ENCODE assay signal across 8 cellular contexts in genomic region chr1:40037254-40037653, GRCh38. TPM values are rescaled to one million over a fixed set of nuclear protein-coding genes. Genes with fewer than 3 reads are reported as not detected.
A peak's percentile ranks its signal among the peaks of the same experiment; 100 is the strongest.
DNase-seq lines count a peak whose midpoint lies in the region; ATAC-seq and TF ChIP-seq lines count a peak whose summit lies in the region.
"Not testable (repeated sequence)": the region's sequence is repeated elsewhere in the genome, so short reads cannot be mapped to it uniquely, and the experiment has no call there.

No MANE protein-coding gene starts in this region.

- H3K9me2 ChIP-seq in SK-N-SH: not testable (repeated sequence)

- peak overlapping the region; percentile 95 for H3K27ac Mint-ChIP-seq in CD4-positive, alpha-beta T cell
- peak overlapping the region in 6 of 9 donors; percentile 74 to 98 (median 82) for H3K27ac Mint-ChIP-seq in naive thymus-derived CD4-positive, alpha-beta T cell

- H3K36me3 ChIP-seq in SK-N-SH (replicated peaks in 1 of 2; ENCODE audit: control insufficient read depth in 1 of 2, insufficient read depth in 2 of 2, low read length in 1 of 2); adrenal gland (replicated peaks in 1 of 2); heart left ventricle; naive thymus-derived CD4-positive, alpha-beta T cell (ENCODE audit: control insufficient read depth in 2 of 3, insufficient read depth in 3 of 3, low read length in 3 of 3); sigmoid colon; tibial artery: not testable (repeated sequence)

- not testable (repeated sequence) for H3K9me3 Mint-ChIP-seq in CD4-positive, alpha-beta T cell; naive thymus-derived CD4-positive, alpha-beta T cell

- H3F3A ChIP-seq in SK-N-SH (replicated peaks; ENCODE audit: insufficient read depth): peaks cover 17% of the 10 kb centered on the region

- H3K79me2 ChIP-seq in SK-N-SH (ENCODE audit: insufficient read depth): peaks cover 21% of the 10 kb centered on the region

- H3K9ac ChIP-seq in SK-N-SH: 0 out of 2 replicates have a peak overlapping the region, but pooled peaks have one; percentile 5

- H3K27ac ChIP-seq in CD4-positive, alpha-beta T cell (ENCODE audit: low read depth, low read length): not testable (repeated sequence)
- peak overlapping the region; percentile 87 to 92 for H3K27ac ChIP-seq in SK-N-SH (ENCODE audit: low read depth in 2 of 2, low read length in 1 of 2)
- peak overlapping the region in 4 of 5 donors; percentile 64 to 72 (median 68) for H3K27ac ChIP-seq in adrenal gland
- H3K27ac ChIP-seq in coronary artery: peak overlapping the region; percentile 70 to 84
- H3K27ac ChIP-seq in heart left ventricle: peak overlapping the region; percentile 26 to 99 (median 72)
- H3K27ac ChIP-seq in naive thymus-derived CD4-positive, alpha-beta T cell (ENCODE audit: low read depth, low read length): peak overlapping the region; percentile 8
- peak overlapping the region; percentile 67 to 100 (median 100) for H3K27ac ChIP-seq in sigmoid colon
- peak overlapping the region; percentile 68 to 96 for H3K27ac ChIP-seq in tibial artery

- peaks cover 13% of the 10 kb centered on the region for H4K20me1 ChIP-seq in SK-N-SH (ENCODE audit: insufficient read depth)

- CTCF ChIA-PET in CD4-positive, alpha-beta T cell (lab: Charles Lee); naive thymus-derived CD4-positive, alpha-beta T cell (lab: Charles Lee): not testable (repeated sequence)
- CTCF ChIA-PET in SK-N-SH (lab: Yijun Ruan, JAX): interaction anchor here (1.1 kb wide), 1 partner anchor 41 kb away, joined by 3 read pairs; no protein-coding TSS in a partner anchor

- H3K9me3 ChIP-seq in CD4-positive, alpha-beta T cell (ENCODE audit: control insufficient read depth, low read length); SK-N-SH; adrenal gland (replicated peaks in 1 of 3); heart left ventricle; naive thymus-derived CD4-positive, alpha-beta T cell (ENCODE audit: control insufficient read depth in 2 of 3, low read length in 3 of 3); sigmoid colon; tibial artery: not testable (repeated sequence)

- peaks cover 28% of the 10 kb centered on the region for H3K36me3 Mint-ChIP-seq in CD4-positive, alpha-beta T cell (ENCODE audit: low read depth)
- H3K36me3 Mint-ChIP-seq in naive thymus-derived CD4-positive, alpha-beta T cell: peaks cover 3 to 23% (median 11%) of the 10 kb centered on the region in 5 donors

- peak overlapping the region; percentile 72 for H3K4me2 ChIP-seq in SK-N-SH

- peak overlapping the region; percentile 18 for H3K4me3 Mint-ChIP-seq in CD4-positive, alpha-beta T cell
- peak overlapping the region in 3 of 10 donors; percentile 30 to 36 (median 32) for H3K4me3 Mint-ChIP-seq in naive thymus-derived CD4-positive, alpha-beta T cell

- not testable (repeated sequence) for TF ChIP-seq RAD21 in SK-N-SH (IDR thresholded peaks at IDR 0.05; ENCODE audit: low read length)

- H3K4me3 ChIP-seq in SK-N-SH (ENCODE audit: low read depth in 2 of 2, low read length in 1 of 2); adrenal gland; coronary artery; heart left ventricle; naive thymus-derived CD4-positive, alpha-beta T cell (ENCODE audit: low read length); sigmoid colon; tibial artery: not testable (repeated sequence)

- not testable (repeated sequence) for TF ChIP-seq POLR2A in adrenal gland (IDR thresholded peaks at IDR 0.05); heart left ventricle (IDR thresholded peaks at IDR 0.05); sigmoid colon (IDR thresholded peaks at IDR 0.05)

- TF ChIP-seq EP300 in SK-N-SH (IDR thresholded peaks at IDR 0.05; ENCODE audit: borderline replicate concordance in 1 of 2, low read depth in 1 of 2, low read length in 1 of 2); sigmoid colon (IDR thresholded peaks at IDR 0.05): not testable (repeated sequence)

- intact Hi-C loops in CD4-positive, alpha-beta T cell (cut with DNase I, micrococcal nuclease): loop anchor here (5.0 to 10.0 kb wide), 2 partner anchors 62 to 300 kb away; partner anchors contain the start of gene PPIE (in 1 of the 2)
- intact Hi-C loops in adrenal gland (cut with DNase I); tibial artery (cut with DNase I; ENCODE audit: low total_unique reads): not testable (repeated sequence)
- intact Hi-C loops in heart left ventricle (cut with DNase I): loop anchor here in 2 of 10 donors (10.0 kb wide), 1 partner anchor 62 kb away; no protein-coding TSS in a partner anchor
- intact Hi-C loops in naive thymus-derived CD4-positive, alpha-beta T cell (cut with micrococcal nuclease): loop anchor here in 1 of 2 donors (10.0 kb wide), 1 partner anchor 302 kb away; the partner anchor contains the start of gene PPIE
- intact Hi-C loops in sigmoid colon (cut with DNase I): loop anchor here (5.0 kb wide), 1 partner anchor 460 kb away; the partner anchor contains the start of gene PABPC4

- peaks cover 82% of the 10 kb centered on the region for H3K4me1 Mint-ChIP-seq in CD4-positive, alpha-beta T cell (ENCODE audit: low read depth)
- peaks cover 37 to 82% (median 68%) of the 10 kb centered on the region in 7 donors for H3K4me1 Mint-ChIP-seq in naive thymus-derived CD4-positive, alpha-beta T cell

- not testable (repeated sequence) for H3K27me3 Mint-ChIP-seq in CD4-positive, alpha-beta T cell; naive thymus-derived CD4-positive, alpha-beta T cell

- peaks cover 7 to 22% of the 10 kb centered on the region in 2 experiments for H3K4me1 ChIP-seq in SK-N-SH (ENCODE audit: control insufficient read depth in 1 of 2, insufficient read depth in 2 of 2, low read depth in 1 of 2, low read length in 1 of 2)
- H3K4me1 ChIP-seq in adrenal gland (replicated peaks in 1 of 2): peaks cover 15 to 41% of the 10 kb centered on the region in 2 donors
- H3K4me1 ChIP-seq in heart left ventricle: peaks cover 16 to 75% (median 45%) of the 10 kb centered on the region in 12 donors
- peaks cover 41 to 64% of the 10 kb centered on the region in 2 donors for H3K4me1 ChIP-seq in naive thymus-derived CD4-positive, alpha-beta T cell (ENCODE audit: control insufficient read depth in 2 of 2, insufficient read depth in 2 of 2, low read length in 2 of 2)
- peaks cover 0 to 56% (median 45%) of the 10 kb centered on the region in 4 donors for H3K4me1 ChIP-seq in sigmoid colon
- H3K4me1 ChIP-seq in tibial artery: peaks cover 0 to 40% (median 37%) of the 10 kb centered on the region in 4 donors

- POLR2A ChIA-PET in CD4-positive, alpha-beta T cell (lab: Charles Lee); SK-N-SH (lab: Yijun Ruan, JAX): not testable (repeated sequence)
- POLR2A ChIA-PET in naive thymus-derived CD4-positive, alpha-beta T cell (lab: Charles Lee): interaction anchor here (0.9 to 17.8 kb wide), 2 partner anchors 27 to 363 kb away, joined by 3 to 306 read pairs; no protein-coding TSS in a partner anchor

- ATAC-seq in CD4-positive, alpha-beta T cell (ENCODE audit: poor library complexity); heart left ventricle; naive thymus-derived CD4-positive, alpha-beta T cell: not testable (repeated sequence)

- H3K27me3 ChIP-seq in CD4-positive, alpha-beta T cell (ENCODE audit: control insufficient read depth, insufficient read depth, low read length); SK-N-SH (ENCODE audit: insufficient read depth); adrenal gland; heart left ventricle; naive thymus-derived CD4-positive, alpha-beta T cell (ENCODE audit: control insufficient read depth in 2 of 2, insufficient read depth in 2 of 2, low read length in 2 of 2); sigmoid colon; tibial artery: not testable (repeated sequence)

- H2AFZ ChIP-seq in SK-N-SH (ENCODE audit: low read depth): not testable (repeated sequence)

- not testable (repeated sequence) for DNase-seq in CD4-positive, alpha-beta T cell; SK-N-SH; adrenal gland; coronary artery (ENCODE audit: low spot score); heart left ventricle; naive thymus-derived CD4-positive, alpha-beta T cell; sigmoid colon; tibial artery

- not testable (repeated sequence) for TF ChIP-seq CTCF in CD4-positive, alpha-beta T cell (IDR thresholded peaks at IDR 0.05); SK-N-SH (IDR thresholded peaks at IDR 0.05); adrenal gland (IDR thresholded peaks at IDR 0.05); coronary artery (IDR thresholded peaks at IDR 0.05); heart left ventricle (IDR thresholded peaks at IDR 0.05); sigmoid colon (IDR thresholded peaks at IDR 0.05); tibial artery (IDR thresholded peaks at IDR 0.05)

- WGBS in SK-N-SH (ENCODE audit: low lambda C conversion rate): 94% methylated on average over 8 of the region's 8 CpGs
- WGBS in adrenal gland, 4 donors: 81 to 94% (median 88%) methylated on average over 7 to 8 of the region's 8 CpGs
- 87 to 96% (median 92%) methylated on average over 8 of the region's 8 CpGs for WGBS in heart left ventricle, 4 donors
- WGBS in sigmoid colon, 2 donors: 89 to 94% methylated on average over 8 of the region's 8 CpGs

RNA-seq across cellular contexts. Expression of gene CAP1, which starts 3.3 kb away (rescaled TPM):
- 100 to 1,000 TPM; 121 to 126 TPM for total RNA-seq in CD4-positive, alpha-beta T cell
- polyA plus RNA-seq in SK-N-SH (2012; rRNA removed) (244 and 330 TPM in 2 replicates), adrenal gland (100 to 1,000 TPM in 1 of 3 donors, 10 to 100 TPM in 2; 59.9 to 234 (median 62.5) TPM), heart left ventricle (100 to 1,000 TPM in 1 of 2 donors, 10 to 100 TPM in 1; 23.8 to 118 TPM), sigmoid colon (100 to 1,000 TPM; 286 to 412 (median 346) TPM)
- 301 and 309 TPM in 2 replicates for polyA plus RNA-seq in SK-N-SH (2012; cell fraction: cytosol; rRNA removed)
- polyA plus RNA-seq in SK-N-SH (2012; cell fraction: nucleus; rRNA removed): 130 and 274 TPM in 2 replicates
- total RNA-seq in adrenal gland (100 to 1,000 TPM; 167 to 304 (median 217) TPM), heart left ventricle (100 to 1,000 TPM in 3 of 9 donors, 10 to 100 TPM in 6; 52.1 to 249 (median 69.9) TPM), sigmoid colon (100 to 1,000 TPM; 177 to 234 (median 231) TPM)
- total RNA-seq in naive thymus-derived CD4-positive, alpha-beta T cell: 100 to 1,000 TPM; 176 to 683 (median 282) TPM
- polyA plus RNA-seq in naive thymus-derived CD4-positive, alpha-beta T cell: 100 to 1,000 TPM; 519 to 668 TPM

RNA-seq across cellular contexts. Expression of gene PPT1, which starts 59.8 kb away (rescaled TPM):
- 10 to 100 TPM; 31.9 to 34.5 TPM for total RNA-seq in CD4-positive, alpha-beta T cell
- polyA plus RNA-seq in SK-N-SH (2012; rRNA removed) (26.0 and 37.6 TPM in 2 replicates), adrenal gland (100 to 1,000 TPM in 1 of 3 donors, 10 to 100 TPM in 2; 55.3 to 136 (median 59.4) TPM), heart left ventricle (10 to 100 TPM; 32.0 to 47.9 TPM), sigmoid colon (10 to 100 TPM; 10.2 to 76.3 (median 54.9) TPM)
- 37.4 and 38.5 TPM in 2 replicates for polyA plus RNA-seq in SK-N-SH (2012; cell fraction: cytosol; rRNA removed)
- polyA plus RNA-seq in SK-N-SH (2012; cell fraction: nucleus; rRNA removed): 11.1 and 21.7 TPM in 2 replicates
- total RNA-seq in adrenal gland (100 to 1,000 TPM in 2 of 8 donors, 10 to 100 TPM in 6; 72.1 to 112 (median 80.8) TPM), heart left ventricle (100 to 1,000 TPM in 1 of 9 donors, 10 to 100 TPM in 8; 22.8 to 106 (median 38.6) TPM), sigmoid colon (10 to 100 TPM; 70.4 to 86.7 (median 75.9) TPM)
- total RNA-seq in naive thymus-derived CD4-positive, alpha-beta T cell: 100 to 1,000 TPM in 2 of 5 experiments, 10 to 100 TPM in 3; 51.8 to 114 (median 62.6) TPM
- polyA plus RNA-seq in naive thymus-derived CD4-positive, alpha-beta T cell: 100 to 1,000 TPM; 240 to 264 TPM
